1 cellular context compared by ENCODE assay signal in genomic region chr16:85819245-85819644, GRCh38.
A peak's percentile ranks its signal among the peaks of the same experiment; 100 is the strongest.
TF ChIP-seq lines count a peak whose summit lies in the region.

No MANE protein-coding gene starts in this region.

TF ChIP-seq in HepG2, 621 proteins besides CTCF, POLR2A, EP300 and RAD21 (continued from another document):
- TF ChIP-seq PRDM4 (CRISPR knock-in tag; IDR thresholded peaks at IDR 0.05; ENCODE audit: borderline replicate concordance): no peak
- TF ChIP-seq, protein P1, sequence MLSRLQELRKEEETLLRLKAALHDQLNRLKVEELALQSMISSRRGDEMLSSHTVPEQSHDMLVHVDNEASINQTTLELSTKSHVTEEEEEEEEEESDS (CRISPR knock-in tag; IDR thresholded peaks at IDR 0.05; ENCODE audit: borderline replicate concordance): 0 out of 2 replicates have a peak, but pooled peaks have one; percentile 31
- TF ChIP-seq ZBTB7B (CRISPR knock-in tag; IDR thresholded peaks at IDR 0.05): no peak
- peak; percentile 36; the same call in 1 of the 2 replicates for TF ChIP-seq BORCS8-MEF2B (CRISPR knock-in tag; IDR thresholded peaks at IDR 0.05)
- TF ChIP-seq, protein P2, sequence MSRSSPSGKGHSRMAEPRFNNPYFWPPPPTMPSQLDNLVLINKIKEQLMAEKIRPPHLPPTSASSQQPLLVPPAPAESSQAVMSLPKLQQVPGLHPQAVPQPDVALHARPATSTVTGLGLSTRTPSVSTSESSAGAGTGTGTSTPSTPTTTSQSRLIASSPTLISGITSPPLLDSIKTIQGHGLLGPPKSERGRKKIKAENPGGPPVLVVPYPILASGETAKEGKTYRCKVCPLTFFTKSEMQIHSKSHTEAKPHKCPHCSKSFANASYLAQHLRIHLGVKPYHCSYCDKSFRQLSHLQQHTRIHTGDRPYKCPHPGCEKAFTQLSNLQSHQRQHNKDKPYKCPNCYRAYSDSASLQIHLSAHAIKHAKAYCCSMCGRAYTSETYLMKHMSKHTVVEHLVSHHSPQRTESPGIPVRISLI (CRISPR knock-in tag; IDR thresholded peaks at IDR 0.05; ENCODE audit: borderline replicate concordance): peak; percentile 38; the same call in 1 of the 2 replicates
- no peak for TF ChIP-seq HNRNPL (IDR thresholded peaks at IDR 0.05; ENCODE audit: low read depth, low read length)
- TF ChIP-seq ZNF143 (CRISPR knock-in tag; IDR thresholded peaks at IDR 0.05): no peak
- 0 out of 2 replicates have a peak, but pooled peaks have one; percentile 8 for TF ChIP-seq FOSL2 (CRISPR knock-in tag; IDR thresholded peaks at IDR 0.05)
- TF ChIP-seq ZFP82 (CRISPR knock-in tag; IDR thresholded peaks at IDR 0.05; ENCODE audit: borderline replicate concordance): no peak
- peak; percentile 83 for TF ChIP-seq SMC3 (IDR thresholded peaks at IDR 0.05; ENCODE audit: low read length)
- TF ChIP-seq KDM2A (CRISPR knock-in tag; IDR thresholded peaks at IDR 0.05; ENCODE audit: borderline replicate concordance, low read depth): peak; percentile 56; the same call in 1 of the 2 replicates
- TF ChIP-seq, protein P3, sequence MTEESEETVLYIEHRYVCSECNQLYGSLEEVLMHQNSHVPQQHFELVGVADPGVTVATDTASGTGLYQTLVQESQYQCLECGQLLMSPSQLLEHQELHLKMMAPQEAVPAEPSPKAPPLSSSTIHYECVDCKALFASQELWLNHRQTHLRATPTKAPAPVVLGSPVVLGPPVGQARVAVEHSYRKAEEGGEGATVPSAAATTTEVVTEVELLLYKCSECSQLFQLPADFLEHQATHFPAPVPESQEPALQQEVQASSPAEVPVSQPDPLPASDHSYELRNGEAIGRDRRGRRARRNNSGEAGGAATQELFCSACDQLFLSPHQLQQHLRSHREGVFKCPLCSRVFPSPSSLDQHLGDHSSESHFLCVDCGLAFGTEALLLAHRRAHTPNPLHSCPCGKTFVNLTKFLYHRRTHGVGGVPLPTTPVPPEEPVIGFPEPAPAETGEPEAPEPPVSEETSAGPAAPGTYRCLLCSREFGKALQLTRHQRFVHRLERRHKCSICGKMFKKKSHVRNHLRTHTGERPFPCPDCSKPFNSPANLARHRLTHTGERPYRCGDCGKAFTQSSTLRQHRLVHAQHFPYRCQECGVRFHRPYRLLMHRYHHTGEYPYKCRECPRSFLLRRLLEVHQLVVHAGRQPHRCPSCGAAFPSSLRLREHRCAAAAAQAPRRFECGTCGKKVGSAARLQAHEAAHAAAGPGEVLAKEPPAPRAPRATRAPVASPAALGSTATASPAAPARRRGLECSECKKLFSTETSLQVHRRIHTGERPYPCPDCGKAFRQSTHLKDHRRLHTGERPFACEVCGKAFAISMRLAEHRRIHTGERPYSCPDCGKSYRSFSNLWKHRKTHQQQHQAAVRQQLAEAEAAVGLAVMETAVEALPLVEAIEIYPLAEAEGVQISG (CRISPR knock-in tag; IDR thresholded peaks at IDR 0.05): 0 out of 2 replicates have a peak, but pooled peaks have one; percentile 20
- peak; percentile 65 for TF ChIP-seq XRCC5 (optimal IDR thresholded peaks at IDR 0.05; ENCODE audit: low read length)
- TF ChIP-seq, protein P4, sequence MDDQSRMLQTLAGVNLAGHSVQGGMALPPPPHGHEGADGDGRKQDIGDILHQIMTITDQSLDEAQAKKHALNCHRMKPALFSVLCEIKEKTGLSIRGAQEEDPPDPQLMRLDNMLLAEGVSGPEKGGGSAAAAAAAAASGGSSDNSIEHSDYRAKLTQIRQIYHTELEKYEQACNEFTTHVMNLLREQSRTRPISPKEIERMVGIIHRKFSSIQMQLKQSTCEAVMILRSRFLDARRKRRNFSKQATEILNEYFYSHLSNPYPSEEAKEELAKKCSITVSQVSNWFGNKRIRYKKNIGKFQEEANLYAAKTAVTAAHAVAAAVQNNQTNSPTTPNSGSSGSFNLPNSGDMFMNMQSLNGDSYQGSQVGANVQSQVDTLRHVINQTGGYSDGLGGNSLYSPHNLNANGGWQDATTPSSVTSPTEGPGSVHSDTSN (CRISPR knock-in tag; IDR thresholded peaks at IDR 0.05; ENCODE audit: borderline replicate concordance): no peak
- TF ChIP-seq STAG1 (CRISPR knock-in tag; IDR thresholded peaks at IDR 0.05): peak; percentile 79
- TF ChIP-seq, protein P5, sequence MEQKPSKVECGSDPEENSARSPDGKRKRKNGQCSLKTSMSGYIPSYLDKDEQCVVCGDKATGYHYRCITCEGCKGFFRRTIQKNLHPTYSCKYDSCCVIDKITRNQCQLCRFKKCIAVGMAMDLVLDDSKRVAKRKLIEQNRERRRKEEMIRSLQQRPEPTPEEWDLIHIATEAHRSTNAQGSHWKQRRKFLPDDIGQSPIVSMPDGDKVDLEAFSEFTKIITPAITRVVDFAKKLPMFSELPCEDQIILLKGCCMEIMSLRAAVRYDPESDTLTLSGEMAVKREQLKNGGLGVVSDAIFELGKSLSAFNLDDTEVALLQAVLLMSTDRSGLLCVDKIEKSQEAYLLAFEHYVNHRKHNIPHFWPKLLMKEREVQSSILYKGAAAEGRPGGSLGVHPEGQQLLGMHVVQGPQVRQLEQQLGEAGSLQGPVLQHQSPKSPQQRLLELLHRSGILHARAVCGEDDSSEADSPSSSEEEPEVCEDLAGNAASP (CRISPR knock-in tag; IDR thresholded peaks at IDR 0.05; ENCODE audit: borderline replicate concordance): no peak
